In the genomic region with DNA sequence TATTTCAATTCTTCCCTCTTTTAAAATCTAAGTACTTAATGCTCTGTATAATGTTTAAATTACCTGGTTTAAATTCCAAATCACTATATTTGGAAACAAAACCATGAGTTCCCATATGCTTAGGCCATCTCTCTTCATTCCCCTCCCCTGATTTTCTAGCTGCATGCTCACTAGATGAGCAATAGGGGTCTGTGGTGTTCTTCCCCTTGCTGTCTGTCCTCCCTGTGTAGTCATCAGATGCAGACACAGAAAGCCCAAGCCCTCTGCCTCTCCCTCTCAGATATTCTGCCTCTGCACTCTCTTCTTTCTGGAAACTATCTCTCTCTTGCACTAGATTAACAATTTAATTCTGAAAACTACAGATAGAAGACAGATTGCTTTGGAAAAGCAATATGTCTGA, we compare ENCODE assay signal across 1 cellular context.
TF ChIP-seq lines count a peak whose summit lies in the region.

No MANE protein-coding gene starts in this region.

TF ChIP-seq in H1, 55 proteins besides CTCF, POLR2A, EP300 and RAD21:
- TF ChIP-seq SAP30 (IDR thresholded peaks at IDR 0.05; ENCODE audit: insufficient read depth, insufficient replicate concordance, low read length): no peak
- TF ChIP-seq, protein P1, sequence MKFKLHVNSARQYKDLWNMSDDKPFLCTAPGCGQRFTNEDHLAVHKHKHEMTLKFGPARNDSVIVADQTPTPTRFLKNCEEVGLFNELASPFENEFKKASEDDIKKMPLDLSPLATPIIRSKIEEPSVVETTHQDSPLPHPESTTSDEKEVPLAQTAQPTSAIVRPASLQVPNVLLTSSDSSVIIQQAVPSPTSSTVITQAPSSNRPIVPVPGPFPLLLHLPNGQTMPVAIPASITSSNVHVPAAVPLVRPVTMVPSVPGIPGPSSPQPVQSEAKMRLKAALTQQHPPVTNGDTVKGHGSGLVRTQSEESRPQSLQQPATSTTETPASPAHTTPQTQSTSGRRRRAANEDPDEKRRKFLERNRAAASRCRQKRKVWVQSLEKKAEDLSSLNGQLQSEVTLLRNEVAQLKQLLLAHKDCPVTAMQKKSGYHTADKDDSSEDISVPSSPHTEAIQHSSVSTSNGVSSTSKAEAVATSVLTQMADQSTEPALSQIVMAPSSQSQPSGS (IDR thresholded peaks at IDR 0.05; ENCODE audit: low read length): no peak
- no peak for TF ChIP-seq FOSL1 (IDR thresholded peaks at IDR 0.05; ENCODE audit: insufficient read depth, low read depth, low read length)
- no peak for TF ChIP-seq CBX5 (IDR thresholded peaks at IDR 0.05; ENCODE audit: low read depth, low read length)
- no peak for TF ChIP-seq SP1 (IDR thresholded peaks at IDR 0.05; ENCODE audit: low read depth, low read length)
- no peak for TF ChIP-seq HDAC2 (IDR thresholded peaks at IDR 0.05; ENCODE audit: borderline replicate concordance in 1 of 2, low read depth in 2 of 2, low read length in 2 of 2)
- TF ChIP-seq POLR2AphosphoS5 (IDR thresholded peaks at IDR 0.05; ENCODE audit: low read depth, low read length): no peak
- TF ChIP-seq, protein P2, sequence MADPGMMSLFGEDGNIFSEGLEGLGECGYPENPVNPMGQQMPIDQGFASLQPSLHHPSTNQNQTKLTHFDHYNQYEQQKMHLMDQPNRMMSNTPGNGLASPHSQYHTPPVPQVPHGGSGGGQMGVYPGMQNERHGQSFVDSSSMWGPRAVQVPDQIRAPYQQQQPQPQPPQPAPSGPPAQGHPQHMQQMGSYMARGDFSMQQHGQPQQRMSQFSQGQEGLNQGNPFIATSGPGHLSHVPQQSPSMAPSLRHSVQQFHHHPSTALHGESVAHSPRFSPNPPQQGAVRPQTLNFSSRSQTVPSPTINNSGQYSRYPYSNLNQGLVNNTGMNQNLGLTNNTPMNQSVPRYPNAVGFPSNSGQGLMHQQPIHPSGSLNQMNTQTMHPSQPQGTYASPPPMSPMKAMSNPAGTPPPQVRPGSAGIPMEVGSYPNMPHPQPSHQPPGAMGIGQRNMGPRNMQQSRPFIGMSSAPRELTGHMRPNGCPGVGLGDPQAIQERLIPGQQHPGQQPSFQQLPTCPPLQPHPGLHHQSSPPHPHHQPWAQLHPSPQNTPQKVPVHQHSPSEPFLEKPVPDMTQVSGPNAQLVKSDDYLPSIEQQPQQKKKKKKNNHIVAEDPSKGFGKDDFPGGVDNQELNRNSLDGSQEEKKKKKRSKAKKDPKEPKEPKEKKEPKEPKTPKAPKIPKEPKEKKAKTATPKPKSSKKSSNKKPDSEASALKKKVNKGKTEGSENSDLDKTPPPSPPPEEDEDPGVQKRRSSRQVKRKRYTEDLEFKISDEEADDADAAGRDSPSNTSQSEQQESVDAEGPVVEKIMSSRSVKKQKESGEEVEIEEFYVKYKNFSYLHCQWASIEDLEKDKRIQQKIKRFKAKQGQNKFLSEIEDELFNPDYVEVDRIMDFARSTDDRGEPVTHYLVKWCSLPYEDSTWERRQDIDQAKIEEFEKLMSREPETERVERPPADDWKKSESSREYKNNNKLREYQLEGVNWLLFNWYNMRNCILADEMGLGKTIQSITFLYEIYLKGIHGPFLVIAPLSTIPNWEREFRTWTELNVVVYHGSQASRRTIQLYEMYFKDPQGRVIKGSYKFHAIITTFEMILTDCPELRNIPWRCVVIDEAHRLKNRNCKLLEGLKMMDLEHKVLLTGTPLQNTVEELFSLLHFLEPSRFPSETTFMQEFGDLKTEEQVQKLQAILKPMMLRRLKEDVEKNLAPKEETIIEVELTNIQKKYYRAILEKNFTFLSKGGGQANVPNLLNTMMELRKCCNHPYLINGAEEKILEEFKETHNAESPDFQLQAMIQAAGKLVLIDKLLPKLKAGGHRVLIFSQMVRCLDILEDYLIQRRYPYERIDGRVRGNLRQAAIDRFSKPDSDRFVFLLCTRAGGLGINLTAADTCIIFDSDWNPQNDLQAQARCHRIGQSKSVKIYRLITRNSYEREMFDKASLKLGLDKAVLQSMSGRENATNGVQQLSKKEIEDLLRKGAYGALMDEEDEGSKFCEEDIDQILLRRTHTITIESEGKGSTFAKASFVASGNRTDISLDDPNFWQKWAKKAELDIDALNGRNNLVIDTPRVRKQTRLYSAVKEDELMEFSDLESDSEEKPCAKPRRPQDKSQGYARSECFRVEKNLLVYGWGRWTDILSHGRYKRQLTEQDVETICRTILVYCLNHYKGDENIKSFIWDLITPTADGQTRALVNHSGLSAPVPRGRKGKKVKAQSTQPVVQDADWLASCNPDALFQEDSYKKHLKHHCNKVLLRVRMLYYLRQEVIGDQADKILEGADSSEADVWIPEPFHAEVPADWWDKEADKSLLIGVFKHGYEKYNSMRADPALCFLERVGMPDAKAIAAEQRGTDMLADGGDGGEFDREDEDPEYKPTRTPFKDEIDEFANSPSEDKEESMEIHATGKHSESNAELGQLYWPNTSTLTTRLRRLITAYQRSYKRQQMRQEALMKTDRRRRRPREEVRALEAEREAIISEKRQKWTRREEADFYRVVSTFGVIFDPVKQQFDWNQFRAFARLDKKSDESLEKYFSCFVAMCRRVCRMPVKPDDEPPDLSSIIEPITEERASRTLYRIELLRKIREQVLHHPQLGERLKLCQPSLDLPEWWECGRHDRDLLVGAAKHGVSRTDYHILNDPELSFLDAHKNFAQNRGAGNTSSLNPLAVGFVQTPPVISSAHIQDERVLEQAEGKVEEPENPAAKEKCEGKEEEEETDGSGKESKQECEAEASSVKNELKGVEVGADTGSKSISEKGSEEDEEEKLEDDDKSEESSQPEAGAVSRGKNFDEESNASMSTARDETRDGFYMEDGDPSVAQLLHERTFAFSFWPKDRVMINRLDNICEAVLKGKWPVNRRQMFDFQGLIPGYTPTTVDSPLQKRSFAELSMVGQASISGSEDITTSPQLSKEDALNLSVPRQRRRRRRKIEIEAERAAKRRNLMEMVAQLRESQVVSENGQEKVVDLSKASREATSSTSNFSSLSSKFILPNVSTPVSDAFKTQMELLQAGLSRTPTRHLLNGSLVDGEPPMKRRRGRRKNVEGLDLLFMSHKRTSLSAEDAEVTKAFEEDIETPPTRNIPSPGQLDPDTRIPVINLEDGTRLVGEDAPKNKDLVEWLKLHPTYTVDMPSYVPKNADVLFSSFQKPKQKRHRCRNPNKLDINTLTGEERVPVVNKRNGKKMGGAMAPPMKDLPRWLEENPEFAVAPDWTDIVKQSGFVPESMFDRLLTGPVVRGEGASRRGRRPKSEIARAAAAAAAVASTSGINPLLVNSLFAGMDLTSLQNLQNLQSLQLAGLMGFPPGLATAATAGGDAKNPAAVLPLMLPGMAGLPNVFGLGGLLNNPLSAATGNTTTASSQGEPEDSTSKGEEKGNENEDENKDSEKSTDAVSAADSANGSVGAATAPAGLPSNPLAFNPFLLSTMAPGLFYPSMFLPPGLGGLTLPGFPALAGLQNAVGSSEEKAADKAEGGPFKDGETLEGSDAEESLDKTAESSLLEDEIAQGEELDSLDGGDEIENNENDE (IDR thresholded peaks at IDR 0.05; ENCODE audit: insufficient replicate concordance, low read length): no peak
- TF ChIP-seq BRCA1 (IDR thresholded peaks at IDR 0.05; ENCODE audit: low read depth, low read length): no peak
- no peak for TF ChIP-seq JUND (IDR thresholded peaks at IDR 0.05; ENCODE audit: low read length)
- no peak for TF ChIP-seq RBBP5 (IDR thresholded peaks at IDR 0.05; ENCODE audit: borderline replicate concordance, low read depth, low read length)
- no peak for TF ChIP-seq RNF2 (IDR thresholded peaks at IDR 0.05; ENCODE audit: borderline replicate concordance, low read depth, low read length, missing control alignments, poor library complexity, severe bottlenecking)
- TF ChIP-seq, protein P3, sequence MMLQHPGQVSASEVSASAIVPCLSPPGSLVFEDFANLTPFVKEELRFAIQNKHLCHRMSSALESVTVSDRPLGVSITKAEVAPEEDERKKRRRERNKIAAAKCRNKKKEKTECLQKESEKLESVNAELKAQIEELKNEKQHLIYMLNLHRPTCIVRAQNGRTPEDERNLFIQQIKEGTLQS (IDR thresholded peaks at IDR 0.05; ENCODE audit: insufficient read depth, low read depth, low read length): no peak
- TF ChIP-seq TAF7 (optimal IDR thresholded peaks at IDR 0.05; ENCODE audit: borderline replicate concordance, low read depth, low read length): no peak
- no peak for TF ChIP-seq BCL11A (IDR thresholded peaks at IDR 0.05; ENCODE audit: low read depth in 2 of 2, low read length in 2 of 2)
- no peak for TF ChIP-seq TEAD4 (IDR thresholded peaks at IDR 0.05; ENCODE audit: low read depth, low read length)
